8 cellular contexts compared by ENCODE assay signal in genomic region chr5:81749562-81750307, GRCh38. TPM values are rescaled to one million over a fixed set of nuclear protein-coding genes. Genes with fewer than 3 reads are reported as not detected.
DNase-seq lines count a peak whose midpoint lies in the region; ATAC-seq and TF ChIP-seq lines count a peak whose summit lies in the region.

No MANE protein-coding gene starts in this region.

- intact Hi-C loops in adrenal gland (cut with DNase I), result loop anchor here (5.0 to 10.0 kb wide), 4 partner anchors 38 to 245 kb away; no protein-coding TSS in a partner anchor

- H3K27ac ChIP-seq in ACC112 (ENCODE audit: low read depth, low read length), result no peak overlapping the region
- H3K27ac ChIP-seq in SK-N-MC, result no peak overlapping the region
- H3K27ac ChIP-seq in adrenal gland, result peak overlapping the region in 4 of 5 donors; percentile 24 to 99 (median 70)
- H3K27ac ChIP-seq in skin epidermis, result peak overlapping the region in 20 of 21 experiments; percentile 38 to 92 (median 81)

- TF ChIP-seq CTCF in adrenal gland (IDR thresholded peaks at IDR 0.05), result no peak

- peak; percentile 35 for ATAC-seq in GM18861 (IDR thresholded peaks at IDR 0.05; ENCODE audit: unreplicated experiment)
- ATAC-seq in HG03064 (IDR thresholded peaks at IDR 0.05; ENCODE audit: low read depth, unreplicated experiment), result peak; percentile 46

- H3K27me3 ChIP-seq in ACC112 (ENCODE audit: insufficient read depth, low read length), result no peaks in the 10 kb centered on the region
- no peaks in the 10 kb centered on the region for H3K27me3 ChIP-seq in adrenal gland
- H3K27me3 ChIP-seq in iPS-15b (ENCODE audit: control insufficient read depth, insufficient read depth, low read length), result peaks cover 5% of the 10 kb centered on the region

- peaks cover 23% of the 10 kb centered on the region for H3K79me2 ChIP-seq in ACC112 (ENCODE audit: control insufficient read depth, insufficient read depth, low read length, unreplicated experiment)

- H3K4me3 ChIP-seq in ACC112 (ENCODE audit: low read depth, low read length) (peak overlapping the region; percentile 76), SK-N-MC (peak overlapping the region; percentile 82), adrenal gland (peak overlapping the region in 2 of 4 donors; percentile 92 to 94), iPS-15b (ENCODE audit: low read depth, low read length) (peak overlapping the region; percentile 63), skin epidermis (peak overlapping the region; percentile 81 to 98 (median 94))

- in situ Hi-C loops in G401 (cut with HindIII; ENCODE audit: low sequenced_read_pairs), result no loop called here

- DNase-seq in SK-N-MC (ENCODE audit: low read depth, low spot score) (no peak), adrenal gland (peak; percentile 34 to 66 (median 46)), G401 (ENCODE audit: low spot score) (no peak)

- H3K9ac ChIP-seq in SK-N-MC (ENCODE audit: insufficient read length) (peak overlapping the region; percentile 57), iPS-15b (ENCODE audit: low read depth, low read length) (no peak overlapping the region)

- 0 to 2% (median 1%) methylated on average over 11 to 61 of the region's 61 CpGs for WGBS in adrenal gland, 4 donors

- H3K9me3 ChIP-seq in SK-N-MC (ENCODE audit: low read depth, low read length) (no peaks in the 10 kb centered on the region), adrenal gland (replicated peaks in 1 of 3) (no peaks in the 10 kb centered on the region), iPS-15b (ENCODE audit: control insufficient read depth, insufficient read depth, low read length) (no peaks in the 10 kb centered on the region)

- no peak overlapping the region for H2AFZ ChIP-seq in ACC112 (ENCODE audit: low read length, unreplicated experiment)

- H3K36me3 ChIP-seq in ACC112 (ENCODE audit: insufficient read depth, low read length), result no peaks in the 10 kb centered on the region
- no peaks in the 10 kb centered on the region for H3K36me3 ChIP-seq in SK-N-MC (ENCODE audit: insufficient read depth, low read length)
- H3K36me3 ChIP-seq in adrenal gland (replicated peaks in 1 of 2), result no peaks in the 10 kb centered on the region
- no peaks in the 10 kb centered on the region for H3K36me3 ChIP-seq in iPS-15b (ENCODE audit: control insufficient read depth, insufficient read depth, low read length)

- TF ChIP-seq POLR2A in adrenal gland (IDR thresholded peaks at IDR 0.05), result no peak

- H3K4me1 ChIP-seq in ACC112 (ENCODE audit: control insufficient read depth, insufficient read depth, low read length, unreplicated experiment), result peaks cover 24% of the 10 kb centered on the region
- peaks cover 6 to 16% of the 10 kb centered on the region in 2 donors for H3K4me1 ChIP-seq in adrenal gland (replicated peaks in 1 of 2)
- peaks cover 21% of the 10 kb centered on the region for H3K4me1 ChIP-seq in iPS-15b (ENCODE audit: control insufficient read depth, insufficient read depth, low read length)

RNA-seq across cellular contexts. Expression of gene SSBP2, which starts 1.2 kb away (rescaled TPM):
- 100 to 1,000 TPM in 1 of 8 donors, 10 to 100 TPM in 7; 16.2 to 424 (median 27.2) TPM for total RNA-seq in adrenal gland
- 10 to 100 TPM; 21.3 to 27.7 (median 24.1) TPM for polyA plus RNA-seq in adrenal gland
- 21.8 and 23.7 TPM in 2 replicates for total RNA-seq in G401 (2014; rRNA removed; shearing (Covaris generic))

Comparison
In these comparisons a context has a peak if more than half of its experiments do, and no peak if none do; other contexts are left out.
1. H3K27ac ChIP-seq: peak in adrenal gland (4 of 5) and skin epidermis (20 of 21); none in ACC112 (single experiment) and SK-N-MC (single experiment).
2. DNase-seq: peak in adrenal gland (7 of 7); none in SK-N-MC (single experiment) and G401 (single experiment).